Comparison of ENCODE assay signal across 1 cellular context in genomic region chr9:128577206-128577605, GRCh38.
TF ChIP-seq lines count a peak whose summit lies in the region.

No MANE protein-coding gene starts in this region.

TF ChIP-seq in HepG2, 621 proteins besides CTCF, POLR2A, EP300 and RAD21 (continued from another document):
- TF ChIP-seq ZNF143 (CRISPR knock-in tag; IDR thresholded peaks at IDR 0.05), result no peak
- no peak for TF ChIP-seq MTF1 (CRISPR knock-in tag; IDR thresholded peaks at IDR 0.05)
- TF ChIP-seq FOXA3 (CRISPR knock-in tag; IDR thresholded peaks at IDR 0.05), result no peak
- no peak for TF ChIP-seq KDM2A (CRISPR knock-in tag; IDR thresholded peaks at IDR 0.05; ENCODE audit: borderline replicate concordance, low read depth)
